ENCODE assay signal across 1 cellular context in genomic region chr5:141564216-141564692, GRCh38.
TF ChIP-seq lines count a peak whose summit lies in the region.

No MANE protein-coding gene starts in this region.

TF ChIP-seq in GM12878, 131 proteins besides CTCF, POLR2A, EP300 and RAD21 (continued from another document and continues in another):
- peak in 1 of 2 experiments; percentile 30; a peak in 1 of 3 replicates for TF ChIP-seq EGR1 (IDR thresholded peaks at IDR 0.05; ENCODE audit: borderline replicate concordance in 1 of 2, low read depth in 2 of 2, low read length in 2 of 2)
- TF ChIP-seq CREB1 (IDR thresholded peaks at IDR 0.05; ENCODE audit: low read depth), result peak; percentile 98
- TF ChIP-seq HDAC6 (IDR thresholded peaks at IDR 0.05; ENCODE audit: unreplicated experiment), result no peak
- TF ChIP-seq CHD1 (IDR thresholded peaks at IDR 0.05; ENCODE audit: low read depth, low read length), result no peak
- TF ChIP-seq USF1 (IDR thresholded peaks at IDR 0.05; ENCODE audit: borderline replicate concordance, extremely low read length, insufficient read depth, low read depth, low read length), result no peak
- TF ChIP-seq SMC3 (IDR thresholded peaks at IDR 0.05; ENCODE audit: borderline replicate concordance, low read length), result peak; percentile 98
- peak; percentile 82 for TF ChIP-seq ZNF592 (IDR thresholded peaks at IDR 0.05)
- 0 out of 2 replicates have a peak, but pooled peaks have one; percentile 47 for TF ChIP-seq MEF2A (IDR thresholded peaks at IDR 0.05; ENCODE audit: insufficient read depth, low read depth, low read length)
- TF ChIP-seq IRF4 (IDR thresholded peaks at IDR 0.05; ENCODE audit: low read depth, low read length), result peak; percentile 45; the same call in 1 of the 2 replicates
- TF ChIP-seq RAD51 (IDR thresholded peaks at IDR 0.05), result no peak
- TF ChIP-seq ZNF274 (IDR thresholded peaks at IDR 0.05; ENCODE audit: insufficient read depth, insufficient read length), result no peak
- TF ChIP-seq ZBTB4 (CRISPR knock-in tag; IDR thresholded peaks at IDR 0.05), result no peak
- TF ChIP-seq ZNF622 (IDR thresholded peaks at IDR 0.05), result no peak
- peak; percentile 59; the same call in 1 of the 2 replicates for TF ChIP-seq FOXM1 (IDR thresholded peaks at IDR 0.05; ENCODE audit: low read depth, low read length)
- peak; percentile 71 for TF ChIP-seq HCFC1 (IDR thresholded peaks at IDR 0.05; ENCODE audit: low read length)
- TF ChIP-seq CREM (IDR thresholded peaks at IDR 0.05; ENCODE audit: low read depth), result peak; percentile 98
- TF ChIP-seq MYB (IDR thresholded peaks at IDR 0.05; ENCODE audit: borderline replicate concordance, low read depth, low read length), result no peak
- TF ChIP-seq CBX3 (IDR thresholded peaks at IDR 0.05; ENCODE audit: borderline replicate concordance, low read depth), result no peak
- TF ChIP-seq SIX5 (IDR thresholded peaks at IDR 0.05; ENCODE audit: low read depth, low read length, severe bottlenecking), result peak; percentile 43
- no peak for TF ChIP-seq BRCA1 (IDR thresholded peaks at IDR 0.05; ENCODE audit: low read depth, low read length)
- peak; percentile 85 for TF ChIP-seq NBN (IDR thresholded peaks at IDR 0.05)
- TF ChIP-seq RB1 (IDR thresholded peaks at IDR 0.05; ENCODE audit: borderline replicate concordance), result peak; percentile 51; the same call in 1 of the 2 replicates
- peak; percentile 45 for TF ChIP-seq PML (IDR thresholded peaks at IDR 0.05; ENCODE audit: low read length)
- TF ChIP-seq ZNF24 (IDR thresholded peaks at IDR 0.05), result peak; percentile 57; the same call in 1 of the 2 replicates
- no peak for TF ChIP-seq NR2F1 (conservative IDR thresholded peaks at IDR 0.05)
- TF ChIP-seq PKNOX1 (IDR thresholded peaks at IDR 0.05), result peak; percentile 65
- peak; percentile 49; the same call in 1 of the 2 replicates for TF ChIP-seq RUNX3 (IDR thresholded peaks at IDR 0.05; ENCODE audit: low read length)
- no peak for TF ChIP-seq MTA3 (IDR thresholded peaks at IDR 0.05; ENCODE audit: borderline replicate concordance, low read length)
- TF ChIP-seq LARP7 (IDR thresholded peaks at IDR 0.05), result no peak; the same call in 1 of the 2 replicates
- peak; percentile 22 for TF ChIP-seq MEF2B (IDR thresholded peaks at IDR 0.05; ENCODE audit: partially characterized antibody, poor library complexity, severe bottlenecking)
- TF ChIP-seq ELK1 (IDR thresholded peaks at IDR 0.05; ENCODE audit: low read depth, low read length), result no peak
- 0 out of 2 replicates have a peak, but pooled peaks have one; percentile 44 for TF ChIP-seq PRDM15 (CRISPR knock-in tag; IDR thresholded peaks at IDR 0.05)
- 0 out of 2 replicates have a peak, but pooled peaks have one; percentile 16 for TF ChIP-seq TCF7 (IDR thresholded peaks at IDR 0.05; ENCODE audit: borderline replicate concordance)
- TF ChIP-seq CBFB (IDR thresholded peaks at IDR 0.05; ENCODE audit: low read depth), result no peak
- TF ChIP-seq ZBTB33 (IDR thresholded peaks at IDR 0.05), result no peak
- peak; percentile 45; the same call in 1 of the 2 replicates for TF ChIP-seq BACH1 (IDR thresholded peaks at IDR 0.05; ENCODE audit: borderline replicate concordance)
- TF ChIP-seq FOXK2 (IDR thresholded peaks at IDR 0.05), result peak; percentile 46; the same call in 1 of the 2 replicates
- peak; percentile 50; the same call in 1 of the 2 replicates for TF ChIP-seq IKZF1 (conservative IDR thresholded peaks at IDR 0.05)
- peak; percentile 97 for TF ChIP-seq ATF2 (IDR thresholded peaks at IDR 0.05; ENCODE audit: low read length)
- peak; percentile 70; the same call in 1 of the 2 replicates for TF ChIP-seq CBX5 (IDR thresholded peaks at IDR 0.05; ENCODE audit: low read depth)
- peak; percentile 69 for TF ChIP-seq SKIL (IDR thresholded peaks at IDR 0.05; ENCODE audit: low read depth, poor library complexity, severe bottlenecking)
- no peak for TF ChIP-seq SUPT20H (IDR thresholded peaks at IDR 0.05; ENCODE audit: borderline replicate concordance, control insufficient read depth, low read depth, low read length)
